14 cellular contexts compared by ENCODE assay signal in the genomic region with DNA sequence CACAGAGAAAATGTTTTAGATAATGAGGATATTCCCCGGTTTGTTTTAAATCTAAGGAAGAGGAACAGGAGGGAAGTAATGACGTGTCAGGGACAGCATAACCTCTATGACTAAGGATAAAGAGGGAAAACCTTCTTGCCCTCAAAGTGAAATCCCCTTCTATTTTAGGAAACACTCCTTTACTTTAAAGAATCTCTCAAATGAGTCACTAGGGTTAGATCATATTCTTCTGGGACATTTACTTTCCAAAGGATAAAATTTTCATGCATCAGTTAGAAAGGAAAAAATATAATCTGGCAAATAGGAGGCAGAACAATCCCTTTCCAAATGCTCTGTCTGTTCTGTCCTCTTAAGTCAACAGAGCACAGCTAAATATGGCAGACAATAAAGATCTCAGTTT. TPM values are rescaled to one million over a fixed set of nuclear protein-coding genes. Genes with fewer than 3 reads are reported as not detected.
A peak's percentile ranks its signal among the peaks of the same experiment; 100 is the strongest.
DNase-seq lines count a peak whose midpoint lies in the region; ATAC-seq and TF ChIP-seq lines count a peak whose summit lies in the region.
"Had no signal": no experiment of that assay in that cellular context is flagged by ENCODE, and none has a peak within 500 bp of the region (broad histone marks: within the 10 kb centered on the region; RNA-seq: fewer than 3 reads in every experiment).

No MANE protein-coding gene starts in this region.

- ATAC-seq in thoracic aorta (ENCODE audit: insufficient number of reproducible peaks, low FRiP score, low read depth): peak; percentile 86
- ATAC-seq: stimulated activated effector memory CD8-positive, alpha-beta T cell treated with anti-CD3 and anti-CD28 coated beads, Interleukin-12 subunit alpha, Interleukin-12 subunit beta, amount 100 ng/mL, for 72 hours had no signal

- H3K36me3 ChIP-seq in adipocyte (ENCODE audit: control insufficient read depth, insufficient read depth, low read length, severe bottlenecking) (no peaks in the 10 kb centered on the region), thoracic aorta (no peaks in the 10 kb centered on the region)

- H3K27ac Mint-ChIP-seq in glutamatergic neuron (ENCODE audit: unreplicated experiment): no peak overlapping the region
- H3K27ac Mint-ChIP-seq: activated B cell treated with CpG ODN at 0.5 μM for 24 hours; memory B cell; stimulated activated effector memory CD8-positive, alpha-beta T cell treated with anti-CD3 and anti-CD28 coated beads, Interleukin-12 subunit alpha, Interleukin-12 subunit beta, amount 100 ng/mL, for 72 hours had no signal

- in situ Hi-C loops in KBM-7 (cut with MboI; ENCODE audit: low pct_unique_long_range_greater_than_20kb, low sequenced_read_pairs): no loop called here

- no peak overlapping the region for H3K27ac ChIP-seq in thoracic aorta

- no peaks in the 10 kb centered on the region for H3K27me3 Mint-ChIP-seq in glutamatergic neuron (ENCODE audit: unreplicated experiment)
- H3K27me3 Mint-ChIP-seq: activated B cell treated with CpG ODN at 0.5 μM for 24 hours had no signal

- H3K4me1 ChIP-seq in adipocyte (ENCODE audit: control insufficient read depth, insufficient read depth, low read length) (peaks cover 8% of the 10 kb centered on the region), thoracic aorta (ENCODE audit: control insufficient read depth in 1 of 2, low read depth in 2 of 2) (peaks cover 5 to 8% of the 10 kb centered on the region in 2 donors)

- H3K9me3 ChIP-seq in adipocyte (ENCODE audit: control insufficient read depth, low read length) (peaks cover 4% of the 10 kb centered on the region), thoracic aorta (no peaks in the 10 kb centered on the region)

- DNase-seq in NCI-H345 (lab: John Stamatoyannopoulos, UW): peak; percentile 10
- DNase-seq in NCI-H345 treated with DMSO at 0.1 percent for 48 hours (lab: John Stamatoyannopoulos, UW; ENCODE audit: unreplicated experiment): no peak
- DNase-seq in adipocyte (ENCODE audit: low read depth): peak; percentile 89
- peak; percentile 41 for DNase-seq in glomerular endothelial cell (ENCODE audit: extremely low read depth, low read depth, low spot score)
- DNase-seq in thoracic aorta (ENCODE audit: low spot score): no peak
- DNase-seq in KBM-7: no peak
- DNase-seq in pons (ENCODE audit: low spot score): no peak
- DNase-seq in glutamatergic neuron: no peak
- DNase-seq: activated B cell treated with CpG ODN at 0.5 μM for 24 hours; activated naive CD4-positive, alpha-beta T cell; NCI-H1092 treated with DMSO at 0.1 percent for 48 hours; stimulated activated CD4-positive, alpha-beta T cell treated with anti-CD3 and anti-CD28 coated beads, Interleukin-12 subunit alpha, Interleukin-12 subunit beta, amount 100 ng/mL, for 4 hours had no signal

- H3K9me3 Mint-ChIP-seq in glutamatergic neuron (ENCODE audit: unreplicated experiment): no peaks in the 10 kb centered on the region

- H3K9ac ChIP-seq in adipocyte (ENCODE audit: low read length): peak overlapping the region; percentile 28

- no peak for TF ChIP-seq CTCF in thoracic aorta (IDR thresholded peaks at IDR 0.05)
- TF ChIP-seq CTCF in glutamatergic neuron (IDR thresholded peaks at IDR 0.05; ENCODE audit: partially characterized antibody, unreplicated experiment): no peak

- no peaks in the 10 kb centered on the region for H3K36me3 Mint-ChIP-seq in glutamatergic neuron (ENCODE audit: unreplicated experiment)
- H3K36me3 Mint-ChIP-seq: memory B cell; stimulated activated effector memory CD8-positive, alpha-beta T cell treated with anti-CD3 and anti-CD28 coated beads, Interleukin-12 subunit alpha, Interleukin-12 subunit beta, amount 100 ng/mL, for 72 hours had no signal

- peak overlapping the region; percentile 45 for H3K4me3 ChIP-seq in adipocyte (ENCODE audit: low read length)
- no peak overlapping the region for H3K4me3 ChIP-seq in thoracic aorta

- H3K4me3 Mint-ChIP-seq in glutamatergic neuron (ENCODE audit: unreplicated experiment): no peak overlapping the region
- H3K4me3 Mint-ChIP-seq: activated B cell treated with CpG ODN at 0.5 μM for 24 hours; memory B cell; stimulated activated effector memory CD8-positive, alpha-beta T cell treated with anti-CD3 and anti-CD28 coated beads, Interleukin-12 subunit alpha, Interleukin-12 subunit beta, amount 100 ng/mL, for 72 hours had no signal

- H3K27me3 ChIP-seq in adipocyte (replicated peaks; ENCODE audit: control insufficient read depth, insufficient read depth, low read length) (no peaks in the 10 kb centered on the region), thoracic aorta (replicated peaks; ENCODE audit: insufficient read depth) (no peaks in the 10 kb centered on the region)

- H3K4me1 Mint-ChIP-seq in glutamatergic neuron (ENCODE audit: low read depth, unreplicated experiment): no peaks in the 10 kb centered on the region
- H3K4me1 Mint-ChIP-seq: stimulated activated effector memory CD8-positive, alpha-beta T cell treated with anti-CD3 and anti-CD28 coated beads, Interleukin-12 subunit alpha, Interleukin-12 subunit beta, amount 100 ng/mL, for 72 hours had no signal

RNA-seq across cellular contexts. Expression of gene UBE2E2, which starts 43.2 kb away (rescaled TPM):
- total RNA-seq in glomerular endothelial cell (31.7 and 46.6 TPM in 2 replicates), thoracic aorta (10 to 100 TPM; 30.3 to 44.0 TPM), glutamatergic neuron (ENCODE audit: unreplicated experiment) (40.6 TPM)

Comparison
In these comparisons a context has a peak if more than half of its experiments do, and no peak if none do; other contexts are left out.
1. DNase-seq: peak in NCI-H345 (single experiment), adipocyte (single experiment) and glomerular endothelial cell (single experiment); none in NCI-H345 treated with DMSO at 0.1 percent for 48 hours (single experiment), thoracic aorta (single experiment), KBM-7 (single experiment), pons (single experiment) and glutamatergic neuron (single experiment).